32 cellular contexts compared by ENCODE assay signal in the genomic region with DNA sequence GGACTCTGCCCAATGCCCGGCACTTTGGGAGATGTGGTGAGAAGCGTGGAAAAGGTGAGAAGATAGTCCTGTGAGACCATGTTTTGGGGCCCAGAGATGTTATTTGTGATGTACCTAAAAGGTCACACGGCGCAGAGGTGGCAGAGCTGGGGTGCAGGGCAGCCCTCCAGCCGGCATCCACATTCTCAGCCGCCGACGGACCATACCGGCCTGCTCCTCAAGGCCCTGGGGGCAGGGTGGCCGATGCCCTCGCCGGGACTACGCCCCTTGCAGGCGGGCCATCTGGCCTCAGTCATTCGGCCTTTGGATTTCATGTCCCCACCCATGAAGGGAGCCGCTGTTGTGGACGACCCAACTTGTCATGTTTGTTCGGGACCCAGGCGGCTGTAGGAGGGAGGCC.
"Had no signal": no experiment of that assay in that cellular context is flagged by ENCODE, and none has a peak within 500 bp of the region (broad histone marks: within the 10 kb centered on the region; RNA-seq: fewer than 3 reads in every experiment).

No MANE protein-coding gene starts in this region.

- H3K4me3 ChIP-seq: K562, Peyer's patch, SJSA1 had no signal

- H3K36me3 Mint-ChIP-seq: activated naive CD8-positive, alpha-beta T cell treated with anti-CD3 and anti-CD28 coated beads for 36 hours had no signal

- FAIRE-seq: TTC549 had no signal

- H3K4me3 Mint-ChIP-seq: activated CD4-positive, alpha-beta T cell treated with anti-CD3 and anti-CD28 coated beads for 36 hours; activated CD4-positive, alpha-beta T cell treated with anti-CD3 and anti-CD28 coated beads, Interleukin-2, amount 10 ng/mL, durations not matched to agents 7 days and 5 days; activated CD8-positive, alpha-beta T cell treated with anti-CD3 and anti-CD28 coated beads, Interleukin-2, amount 10 ng/mL, durations not matched to agents 7 days and 5 days; activated naive CD8-positive, alpha-beta T cell treated with anti-CD3 and anti-CD28 coated beads for 36 hours; activated T-cell treated with anti-CD3 and anti-CD28 coated beads, Interleukin-2, amount 50 U/mL, for 4 hours; activated T-helper 1 cell treated with anti-CD3 and anti-CD28 coated beads, Interleukin-12 subunit alpha, Interleukin-12 subunit beta, Interleukin-2, Interleukin-4 antibody, amounts not matched to agents 30 ng/mL and 10 ng/mL and 1 ng/mL, durations not matched to agents 14 hours and 24 hours and 36 hours; T-helper 1 cell treated with Interleukin-12 subunit alpha and Interleukin-12 subunit beta and Interleukin-4 antibody, amounts not matched to agents 30 μg/mL and 1 μg/mL, for 36 hours; T-helper 2 cell treated with Interferon-gamma antibody and Interleukin-4, amounts not matched to agents 5 μg/mL and 100 μg/mL, for 36 hours had no signal

- H3K4me1 Mint-ChIP-seq: activated CD4-positive, alpha-beta T cell treated with anti-CD3 and anti-CD28 coated beads for 36 hours; activated CD4-positive, alpha-beta T cell treated with anti-CD3 and anti-CD28 coated beads, Interleukin-2, amount 10 ng/mL, durations not matched to agents 7 days and 5 days; activated naive CD8-positive, alpha-beta T cell treated with anti-CD3 and anti-CD28 coated beads for 36 hours had no signal

- DNase-seq: activated CD4-positive, alpha-beta T cell treated with anti-CD3 and anti-CD28 coated beads for 36 hours; activated CD4-positive, alpha-beta T cell treated with anti-CD3 and anti-CD28 coated beads, Interleukin-2, amount 10 ng/mL, durations not matched to agents 7 days and 5 days; activated CD4-positive, alpha-beta T cell treated with anti-CD3 and anti-CD28 coated beads, Interleukin-2, amount 50 U/mL, for 48 hours; activated CD8-positive, alpha-beta T cell treated with anti-CD3 and anti-CD28 coated beads, Interleukin-2, amount 10 ng/mL, durations not matched to agents 7 days and 5 days; activated naive CD4-positive, alpha-beta T cell treated with anti-CD3 and anti-CD28 coated beads, Interleukin-2, amount 50 U/mL, for 16 hours; activated naive CD8-positive, alpha-beta T cell treated with anti-CD3 and anti-CD28 coated beads for 36 hours; activated T-cell treated with anti-CD3 and anti-CD28 coated beads, Interleukin-2, amount 50 U/mL, for 4 hours; amniotic stem cell; aorta; brain microvascular endothelial cell; central memory CD4-positive, alpha-beta T cell; NCI-H1105; NCI-H1417 treated with DMSO at 0.1 percent for 48 hours; NCI-H187 treated with DMSO at 0.1 percent for 48 hours; NCI-H2081 treated with DMSO at 0.1 percent for 48 hours; NCI-H345; NCI-H510A; NCI-H526; NCI-H748 treated with DMSO at 0.1 percent for 48 hours; NK-92 treated with Interleukin-12 subunit alpha and Interleukin-12 subunit beta, amount 100 ng/mL, for 24 hours; OCI-M1; Peyer's patch; RPMI8226; SHP77 treated with DMSO at 0.1 percent for 48 hours; SK-N-SH had no signal

- H3K4me1 ChIP-seq: Peyer's patch had no signal

- H3K9me3 Mint-ChIP-seq: activated CD4-positive, alpha-beta T cell treated with anti-CD3 and anti-CD28 coated beads, Interleukin-2, amount 10 ng/mL, durations not matched to agents 7 days and 5 days; activated naive CD8-positive, alpha-beta T cell treated with anti-CD3 and anti-CD28 coated beads for 36 hours; activated T-cell treated with anti-CD3 and anti-CD28 coated beads, Interleukin-2, amount 50 U/mL, for 4 hours; activated T-helper 1 cell treated with anti-CD3 and anti-CD28 coated beads, Interleukin-12 subunit alpha, Interleukin-12 subunit beta, Interleukin-2, Interleukin-4 antibody, amounts not matched to agents 30 ng/mL and 10 ng/mL and 1 ng/mL, durations not matched to agents 14 hours and 24 hours and 36 hours; T-helper 1 cell treated with Interleukin-12 subunit alpha and Interleukin-12 subunit beta and Interleukin-4 antibody, amounts not matched to agents 30 μg/mL and 1 μg/mL, for 36 hours; T-helper 2 cell treated with Interferon-gamma antibody and Interleukin-4, amounts not matched to agents 5 μg/mL and 100 μg/mL, for 36 hours had no signal

- H3K36me3 ChIP-seq: brain microvascular endothelial cell, Peyer's patch, SJSA1 had no signal

- H3K4me2 ChIP-seq: SK-N-SH had no signal

- H3K27me3 ChIP-seq: brain microvascular endothelial cell, Peyer's patch, SJSA1 had no signal

- H3K27ac Mint-ChIP-seq: activated CD4-positive, alpha-beta T cell treated with anti-CD3 and anti-CD28 coated beads for 36 hours; activated CD4-positive, alpha-beta T cell treated with anti-CD3 and anti-CD28 coated beads, Interleukin-2, amount 10 ng/mL, durations not matched to agents 7 days and 5 days; activated CD8-positive, alpha-beta T cell treated with anti-CD3 and anti-CD28 coated beads, Interleukin-2, amount 10 ng/mL, durations not matched to agents 7 days and 5 days; activated T-helper 1 cell treated with anti-CD3 and anti-CD28 coated beads, Interleukin-12 subunit alpha, Interleukin-12 subunit beta, Interleukin-2, Interleukin-4 antibody, amounts not matched to agents 30 ng/mL and 10 ng/mL and 1 ng/mL, durations not matched to agents 14 hours and 24 hours and 36 hours; T-helper 1 cell treated with Interleukin-12 subunit alpha and Interleukin-12 subunit beta and Interleukin-4 antibody, amounts not matched to agents 30 μg/mL and 1 μg/mL, for 36 hours; T-helper 2 cell treated with Interferon-gamma antibody and Interleukin-4, amounts not matched to agents 5 μg/mL and 100 μg/mL, for 36 hours had no signal

- H3K27ac ChIP-seq: brain microvascular endothelial cell, Peyer's patch, SJSA1 had no signal

- H3K9ac ChIP-seq: SK-N-SH had no signal

- H3K9me3 ChIP-seq: Peyer's patch, SJSA1, SK-N-SH had no signal

- ATAC-seq: activated CD4-positive, alpha-beta T cell treated with anti-CD3 and anti-CD28 coated beads for 36 hours; activated CD4-positive, CD25-positive, alpha-beta regulatory T cell treated with anti-CD3 and anti-CD28 coated beads, Interleukin-2, amount 50 U/mL, for 24 hours; activated CD8-positive, alpha-beta T cell treated with anti-CD3 and anti-CD28 coated beads, Interleukin-2, amount 10 ng/mL, durations not matched to agents 7 days and 5 days; activated T-cell treated with anti-CD3 and anti-CD28 coated beads, Interleukin-2, amount 50 U/mL, for 4 hours; K562 had no signal

- H3K27me3 Mint-ChIP-seq: activated CD4-positive, alpha-beta T cell treated with anti-CD3 and anti-CD28 coated beads for 36 hours; activated CD4-positive, alpha-beta T cell treated with anti-CD3 and anti-CD28 coated beads, Interleukin-2, amount 10 ng/mL, durations not matched to agents 7 days and 5 days; activated naive CD8-positive, alpha-beta T cell treated with anti-CD3 and anti-CD28 coated beads for 36 hours had no signal
